9 cellular contexts compared by ENCODE assay signal in the genomic region with DNA sequence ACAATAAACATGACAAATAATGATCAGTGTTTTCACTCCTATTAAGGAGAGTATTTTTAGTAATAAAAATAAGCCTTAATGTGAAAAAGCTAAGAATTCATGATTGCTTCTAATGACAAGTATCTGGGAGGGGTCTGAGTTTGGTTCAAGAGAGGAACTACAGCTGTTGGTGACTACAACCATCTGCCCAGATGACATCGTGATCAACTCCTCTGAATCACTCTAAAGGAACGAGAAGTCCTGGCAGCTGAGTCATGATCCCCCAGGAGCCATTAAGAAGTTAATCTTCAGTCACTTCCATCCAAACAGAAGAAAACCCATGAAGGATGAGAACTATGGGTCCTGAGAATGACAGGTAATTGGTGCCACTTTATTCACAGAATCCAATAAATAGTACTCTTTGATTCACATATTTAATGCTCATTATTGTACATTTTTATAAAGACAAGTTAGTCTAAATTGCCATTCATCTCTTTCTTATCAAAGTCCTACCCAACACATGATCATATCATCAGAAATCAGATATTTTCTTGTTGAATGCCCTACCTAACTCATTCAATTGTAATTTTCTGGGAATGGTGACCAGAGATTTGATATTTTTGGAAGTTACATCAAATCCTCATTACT. TPM values are rescaled to one million over a fixed set of nuclear protein-coding genes. Genes with fewer than 3 reads are reported as not detected.
DNase-seq lines count a peak whose midpoint lies in the region; ATAC-seq and TF ChIP-seq lines count a peak whose summit lies in the region.
"Had no signal": no experiment of that assay in that cellular context is flagged by ENCODE, and none has a peak within 500 bp of the region (broad histone marks: within the 10 kb centered on the region; RNA-seq: fewer than 3 reads in every experiment).

No MANE protein-coding gene starts in this region.

- H3K36me3 ChIP-seq in DND-41 (ENCODE audit: insufficient read depth, low read length) (peaks cover 3% of the 10 kb centered on the region; the same call in 1 of the 2 replicates), Panc1 (ENCODE audit: control insufficient read depth, insufficient read depth, low read length) (peaks cover 25% of the 10 kb centered on the region; the same call in 1 of the 2 replicates)

- no peak overlapping the region for H3K4me2 ChIP-seq in DND-41 (ENCODE audit: insufficient read depth, low read length)

- H3K27me3 ChIP-seq in DND-41 (ENCODE audit: insufficient read depth, low read length, poor library complexity), result no peaks in the 10 kb centered on the region
- H3K27me3 ChIP-seq in Panc1 (ENCODE audit: control insufficient read depth, insufficient read depth, low read length), result no peaks in the 10 kb centered on the region

- H3K4me3 ChIP-seq in DND-41 (ENCODE audit: low read depth in 1 of 2, low read length in 2 of 2), result no peak overlapping the region
- no peak overlapping the region for H3K4me3 ChIP-seq in Panc1 (ENCODE audit: low read depth in 2 of 2, low read length in 2 of 2)

- ATAC-seq in DND-41 (ENCODE audit: insufficient read depth, low read depth), result peak; percentile 47; the same call in 1 of the 3 replicates
- ATAC-seq in Panc1, result peak; percentile 90
- peak; percentile 91 for ATAC-seq in esophagus mucosa
- ATAC-seq in HG03175 (IDR thresholded peaks at IDR 0.05; ENCODE audit: unreplicated experiment), result no peak
- no peak for ATAC-seq in GM19467 (IDR thresholded peaks at IDR 0.05; ENCODE audit: unreplicated experiment)
- ATAC-seq in GM21526 (IDR thresholded peaks at IDR 0.05; ENCODE audit: low FRiP score, unreplicated experiment), result no peak

- DNase-seq in DND-41 (no peak), Panc1 (ENCODE audit: low read depth, low spot score) (no peak), progenitor cell of endocrine pancreas (ENCODE audit: low spot score, unreplicated experiment) (no peak), D341Med (ENCODE audit: low spot score) (no peak)
- DNase-seq: naive B cell had no signal

- H3K27me3 Mint-ChIP-seq in progenitor cell of endocrine pancreas, result no peaks in the 10 kb centered on the region
- H3K27me3 Mint-ChIP-seq: naive B cell had no signal

- H3K36me3 Mint-ChIP-seq in progenitor cell of endocrine pancreas (ENCODE audit: insufficient read depth), result no peaks in the 10 kb centered on the region
- H3K36me3 Mint-ChIP-seq: naive B cell had no signal

- H3K4me3 Mint-ChIP-seq in progenitor cell of endocrine pancreas (ENCODE audit: low read depth), result no peak overlapping the region
- H3K4me3 Mint-ChIP-seq: naive B cell had no signal

- in situ Hi-C loops in Panc1 (cut with HindIII; ENCODE audit: low pct_unique_long_range_greater_than_20kb, low sequenced_read_pairs), result no loop called here

- CTCF ChIA-PET in Panc1 (lab: Charles Lee), result interaction anchor here (1.2 kb wide), 1 partner anchor 33 kb away, joined by 3 read pairs; no protein-coding TSS in a partner anchor

- BruUV-seq in Panc1 (replicated peaks; lab: Mats Ljungman, UMichigan), result TSS peak; percentile 84

- H3K27ac ChIP-seq in DND-41 (ENCODE audit: low read length) (no peak overlapping the region), Panc1 (ENCODE audit: low read length) (peak overlapping the region; percentile 98)

- intact Hi-C loops in Panc1 (cut with micrococcal nuclease; ENCODE audit: unreplicated experiment), result no loop called here

- H3K79me2 ChIP-seq in DND-41 (ENCODE audit: insufficient read depth, low read length), result no peaks in the 10 kb centered on the region; the same call in 1 of the 2 replicates

- POLR2A ChIA-PET in Panc1 (lab: Charles Lee), result interaction anchor here (0.6 kb wide), 1 partner anchor 19 kb away, joined by 13 read pairs; no protein-coding TSS in a partner anchor

- H3K9ac ChIP-seq in DND-41 (ENCODE audit: low read depth, low read length), result no peak overlapping the region

- H3K9me3 Mint-ChIP-seq in progenitor cell of endocrine pancreas (ENCODE audit: low read depth), result no peaks in the 10 kb centered on the region
- H3K9me3 Mint-ChIP-seq: naive B cell had no signal

- no peaks in the 10 kb centered on the region for H4K20me1 ChIP-seq in DND-41 (ENCODE audit: insufficient read depth, low read length)

- H3K4me1 Mint-ChIP-seq in progenitor cell of endocrine pancreas (ENCODE audit: low read depth), result peaks cover 61% of the 10 kb centered on the region
- H3K4me1 Mint-ChIP-seq: naive B cell had no signal

- peak overlapping the region; percentile 37 for H3K27ac Mint-ChIP-seq in progenitor cell of endocrine pancreas
- H3K27ac Mint-ChIP-seq: naive B cell had no signal

- H2AFZ ChIP-seq in DND-41 (ENCODE audit: low read depth, low read length), result no peak overlapping the region

- no peak for TF ChIP-seq CTCF in DND-41 (IDR thresholded peaks at IDR 0.05; ENCODE audit: borderline replicate concordance, extremely low read depth, low read length, poor library complexity, severe bottlenecking)
- no peak for TF ChIP-seq CTCF in Panc1 (IDR thresholded peaks at IDR 0.05)
- no peak for TF ChIP-seq CTCF in progenitor cell of endocrine pancreas (IDR thresholded peaks at IDR 0.05; ENCODE audit: unreplicated experiment)

- H3K4me1 ChIP-seq in DND-41 (ENCODE audit: insufficient read depth, low read length) (peaks cover 18% of the 10 kb centered on the region; the same call in 1 of the 2 replicates), Panc1 (ENCODE audit: control insufficient read depth, insufficient read depth, low read length) (peaks cover 86% of the 10 kb centered on the region)

- no peaks in the 10 kb centered on the region for H3K9me3 ChIP-seq in DND-41 (ENCODE audit: insufficient read depth, low read length, severe bottlenecking)
- no peaks in the 10 kb centered on the region for H3K9me3 ChIP-seq in Panc1 (ENCODE audit: control insufficient read depth, insufficient read depth, low read depth, low read length)

RNA-seq across cellular contexts. Expression of a gene that starts 6.8 kb away (rescaled TPM):
- total RNA-seq in Panc1 (2021; ENCODE audit: unreplicated experiment), result 129 TPM
- polyA plus RNA-seq in Panc1 (2012; ENCODE audit: insufficient read length), result 51.3 TPM
- total RNA-seq in esophagus mucosa, result 9.1 TPM
- total RNA-seq in progenitor cell of endocrine pancreas, result 17.5 and 23.5 TPM in 2 replicates

Comparison
In these comparisons a context has a peak if more than half of its experiments do, and no peak if none do; other contexts are left out.
1. ATAC-seq: peak in DND-41 (single experiment), Panc1 (single experiment) and esophagus mucosa (single experiment); none in HG03175 (single experiment), GM19467 (single experiment) and GM21526 (single experiment).